1 cellular context compared by ENCODE assay signal in the genomic region with DNA sequence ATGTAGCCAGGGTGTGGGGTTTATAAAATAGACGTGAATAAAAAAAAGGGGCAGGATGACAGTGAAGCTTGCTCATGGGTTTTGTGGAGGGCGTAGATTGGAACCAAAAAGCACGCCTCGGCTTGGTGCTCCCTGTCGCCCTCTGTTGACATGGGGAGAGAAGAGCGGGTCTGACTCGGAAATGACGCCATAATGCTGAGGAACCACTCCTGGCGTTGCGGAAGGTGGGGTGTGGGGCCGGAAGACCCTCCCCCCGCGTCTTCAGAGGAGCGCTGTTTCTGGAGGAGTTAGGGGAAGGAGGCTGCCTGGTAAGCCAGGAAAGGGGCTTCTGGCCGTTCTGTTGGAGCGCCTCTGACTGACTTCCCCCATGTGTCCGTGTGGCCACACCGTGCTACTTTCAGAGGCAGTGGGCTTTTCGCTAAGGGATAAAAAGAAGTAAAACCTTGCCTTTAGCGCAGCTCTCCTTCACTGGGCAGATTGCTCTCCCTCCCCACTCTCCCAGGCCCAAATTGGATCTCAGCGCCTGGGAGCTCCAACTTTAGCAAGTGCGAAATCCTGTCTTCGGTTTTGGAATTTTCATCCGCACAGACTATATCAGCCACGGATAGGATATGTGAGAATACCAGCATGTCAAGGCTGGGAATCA.
TF ChIP-seq lines count a peak whose summit lies in the region.

No MANE protein-coding gene starts in this region.

TF ChIP-seq in HepG2, 621 proteins besides CTCF, POLR2A, EP300 and RAD21 (continued from another document and continues in another):
- TF ChIP-seq GATAD2A (CRISPR knock-in tag; IDR thresholded peaks at IDR 0.05) (0 out of 2 replicates have a peak, but pooled peaks have one; percentile 34), MXI1 (IDR thresholded peaks at IDR 0.05; ENCODE audit: borderline replicate concordance, low read depth, low read length) (peak; percentile 39; the same call in 1 of the 3 replicates), SIN3A (IDR thresholded peaks at IDR 0.05; ENCODE audit: borderline replicate concordance, low read depth, low read length) (peak; percentile 45; the same call in 1 of the 2 replicates), MYC (CRISPR knock-in tag; IDR thresholded peaks at IDR 0.05; ENCODE audit: borderline replicate concordance) (peak; percentile 61; the same call in 1 of the 2 replicates), THAP11 (CRISPR knock-in tag; IDR thresholded peaks at IDR 0.05) (peak; percentile 79), SRSF1 (optimal IDR thresholded peaks at IDR 0.05; ENCODE audit: low read depth, low read length) (peak; percentile 53), ZFP82 (CRISPR knock-in tag; IDR thresholded peaks at IDR 0.05; ENCODE audit: borderline replicate concordance) (no peak), MATR3 (CRISPR knock-in tag; IDR thresholded peaks at IDR 0.05) (no peak), SMC3 (IDR thresholded peaks at IDR 0.05; ENCODE audit: low read length) (peak; percentile 44), ZFY (CRISPR knock-in tag; IDR thresholded peaks at IDR 0.05) (peak; percentile 42; the same call in 1 of the 2 replicates), ZNF263 (CRISPR knock-in tag; IDR thresholded peaks at IDR 0.05) (0 out of 2 replicates have a peak, but pooled peaks have one; percentile 14), POGZ (CRISPR knock-in tag; IDR thresholded peaks at IDR 0.05) (peak; percentile 93), FOXA3 (CRISPR knock-in tag; IDR thresholded peaks at IDR 0.05) (peak; percentile 42), HDAC2 (CRISPR knock-in tag; IDR thresholded peaks at IDR 0.05) (peak; percentile 16; the same call in 1 of the 2 replicates), NFKB2 (CRISPR knock-in tag; IDR thresholded peaks at IDR 0.05; ENCODE audit: borderline replicate concordance) (peak; percentile 44; the same call in 1 of the 2 replicates), ELF1 (CRISPR knock-in tag; IDR thresholded peaks at IDR 0.05) (peak; percentile 67; the same call in 1 of the 2 replicates), TAF1 (CRISPR knock-in tag; IDR thresholded peaks at IDR 0.05) (peak; percentile 57; the same call in 1 of the 2 replicates), PPARG (CRISPR knock-in tag; conservative IDR thresholded peaks at IDR 0.05) (no peak), ETV5 (CRISPR knock-in tag; IDR thresholded peaks at IDR 0.05; ENCODE audit: borderline replicate concordance) (peak; percentile 58; the same call in 1 of the 2 replicates), RAD51 (IDR thresholded peaks at IDR 0.05; ENCODE audit: borderline replicate concordance) (no peak), PHF8 (CRISPR knock-in tag; IDR thresholded peaks at IDR 0.05) (peak; percentile 55; the same call in 1 of the 2 replicates), GABPB1 (CRISPR knock-in tag; IDR thresholded peaks at IDR 0.05) (peak; percentile 93), MLLT10 (CRISPR knock-in tag; IDR thresholded peaks at IDR 0.05) (no peak), FOSL2 (CRISPR knock-in tag; IDR thresholded peaks at IDR 0.05) (peak; percentile 43; the same call in 1 of the 2 replicates), ZNF296 (CRISPR knock-in tag; conservative IDR thresholded peaks at IDR 0.05) (no peak), HDAC1 (CRISPR knock-in tag; IDR thresholded peaks at IDR 0.05) (0 out of 2 replicates have a peak, but pooled peaks have one; percentile 18), EEA1 (CRISPR knock-in tag; IDR thresholded peaks at IDR 0.05; ENCODE audit: borderline replicate concordance) (no peak), HOXD1 (CRISPR knock-in tag; IDR thresholded peaks at IDR 0.05) (0 out of 2 replicates have a peak, but pooled peaks have one; percentile 17)
- TF ChIP-seq, protein P1, sequence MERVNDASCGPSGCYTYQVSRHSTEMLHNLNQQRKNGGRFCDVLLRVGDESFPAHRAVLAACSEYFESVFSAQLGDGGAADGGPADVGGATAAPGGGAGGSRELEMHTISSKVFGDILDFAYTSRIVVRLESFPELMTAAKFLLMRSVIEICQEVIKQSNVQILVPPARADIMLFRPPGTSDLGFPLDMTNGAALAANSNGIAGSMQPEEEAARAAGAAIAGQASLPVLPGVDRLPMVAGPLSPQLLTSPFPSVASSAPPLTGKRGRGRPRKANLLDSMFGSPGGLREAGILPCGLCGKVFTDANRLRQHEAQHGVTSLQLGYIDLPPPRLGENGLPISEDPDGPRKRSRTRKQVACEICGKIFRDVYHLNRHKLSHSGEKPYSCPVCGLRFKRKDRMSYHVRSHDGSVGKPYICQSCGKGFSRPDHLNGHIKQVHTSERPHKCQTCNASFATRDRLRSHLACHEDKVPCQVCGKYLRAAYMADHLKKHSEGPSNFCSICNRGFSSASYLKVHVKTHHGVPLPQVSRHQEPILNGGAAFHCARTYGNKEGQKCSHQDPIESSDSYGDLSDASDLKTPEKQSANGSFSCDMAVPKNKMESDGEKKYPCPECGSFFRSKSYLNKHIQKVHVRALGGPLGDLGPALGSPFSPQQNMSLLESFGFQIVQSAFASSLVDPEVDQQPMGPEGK (CRISPR knock-in tag; IDR thresholded peaks at IDR 0.05): peak; percentile 55
- TF ChIP-seq, protein P2, sequence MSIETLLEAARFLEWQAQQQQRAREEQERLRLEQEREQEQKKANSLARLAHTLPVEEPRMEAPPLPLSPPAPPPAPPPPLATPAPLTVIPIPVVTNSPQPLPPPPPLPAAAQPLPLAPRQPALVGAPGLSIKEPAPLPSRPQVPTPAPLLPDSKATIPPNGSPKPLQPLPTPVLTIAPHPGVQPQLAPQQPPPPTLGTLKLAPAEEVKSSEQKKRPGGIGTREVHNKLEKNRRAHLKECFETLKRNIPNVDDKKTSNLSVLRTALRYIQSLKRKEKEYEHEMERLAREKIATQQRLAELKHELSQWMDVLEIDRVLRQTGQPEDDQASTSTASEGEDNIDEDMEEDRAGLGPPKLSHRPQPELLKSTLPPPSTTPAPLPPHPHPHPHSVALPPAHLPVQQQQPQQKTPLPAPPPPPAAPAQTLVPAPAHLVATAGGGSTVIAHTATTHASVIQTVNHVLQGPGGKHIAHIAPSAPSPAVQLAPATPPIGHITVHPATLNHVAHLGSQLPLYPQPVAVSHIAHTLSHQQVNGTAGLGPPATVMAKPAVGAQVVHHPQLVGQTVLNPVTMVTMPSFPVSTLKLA (IDR thresholded peaks at IDR 0.05): no peak
- TF ChIP-seq, protein P3, sequence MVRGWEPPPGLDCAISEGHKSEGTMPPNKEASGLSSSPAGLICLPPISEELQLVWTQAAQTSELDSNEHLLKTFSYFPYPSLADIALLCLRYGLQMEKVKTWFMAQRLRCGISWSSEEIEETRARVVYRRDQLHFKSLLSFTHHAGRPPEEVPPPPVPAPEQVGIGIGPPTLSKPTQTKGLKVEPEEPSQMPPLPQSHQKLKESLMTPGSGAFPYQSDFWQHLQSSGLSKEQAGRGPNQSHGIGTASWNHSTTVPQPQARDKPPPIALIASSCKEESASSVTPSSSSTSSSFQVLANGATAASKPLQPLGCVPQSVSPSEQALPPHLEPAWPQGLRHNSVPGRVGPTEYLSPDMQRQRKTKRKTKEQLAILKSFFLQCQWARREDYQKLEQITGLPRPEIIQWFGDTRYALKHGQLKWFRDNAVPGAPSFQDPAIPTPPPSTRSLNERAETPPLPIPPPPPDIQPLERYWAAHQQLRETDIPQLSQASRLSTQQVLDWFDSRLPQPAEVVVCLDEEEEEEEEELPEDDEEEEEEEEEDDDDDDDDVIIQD (CRISPR knock-in tag; IDR thresholded peaks at IDR 0.05; ENCODE audit: low read depth): peak; percentile 82; the same call in 1 of the 2 replicates
- TF ChIP-seq, protein P4, sequence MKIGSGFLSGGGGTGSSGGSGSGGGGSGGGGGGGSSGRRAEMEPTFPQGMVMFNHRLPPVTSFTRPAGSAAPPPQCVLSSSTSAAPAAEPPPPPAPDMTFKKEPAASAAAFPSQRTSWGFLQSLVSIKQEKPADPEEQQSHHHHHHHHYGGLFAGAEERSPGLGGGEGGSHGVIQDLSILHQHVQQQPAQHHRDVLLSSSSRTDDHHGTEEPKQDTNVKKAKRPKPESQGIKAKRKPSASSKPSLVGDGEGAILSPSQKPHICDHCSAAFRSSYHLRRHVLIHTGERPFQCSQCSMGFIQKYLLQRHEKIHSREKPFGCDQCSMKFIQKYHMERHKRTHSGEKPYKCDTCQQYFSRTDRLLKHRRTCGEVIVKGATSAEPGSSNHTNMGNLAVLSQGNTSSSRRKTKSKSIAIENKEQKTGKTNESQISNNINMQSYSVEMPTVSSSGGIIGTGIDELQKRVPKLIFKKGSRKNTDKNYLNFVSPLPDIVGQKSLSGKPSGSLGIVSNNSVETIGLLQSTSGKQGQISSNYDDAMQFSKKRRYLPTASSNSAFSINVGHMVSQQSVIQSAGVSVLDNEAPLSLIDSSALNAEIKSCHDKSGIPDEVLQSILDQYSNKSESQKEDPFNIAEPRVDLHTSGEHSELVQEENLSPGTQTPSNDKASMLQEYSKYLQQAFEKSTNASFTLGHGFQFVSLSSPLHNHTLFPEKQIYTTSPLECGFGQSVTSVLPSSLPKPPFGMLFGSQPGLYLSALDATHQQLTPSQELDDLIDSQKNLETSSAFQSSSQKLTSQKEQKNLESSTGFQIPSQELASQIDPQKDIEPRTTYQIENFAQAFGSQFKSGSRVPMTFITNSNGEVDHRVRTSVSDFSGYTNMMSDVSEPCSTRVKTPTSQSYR (CRISPR knock-in tag; IDR thresholded peaks at IDR 0.05; ENCODE audit: borderline replicate concordance): peak; percentile 41; the same call in 1 of the 2 replicates
- TF ChIP-seq, protein P5, sequence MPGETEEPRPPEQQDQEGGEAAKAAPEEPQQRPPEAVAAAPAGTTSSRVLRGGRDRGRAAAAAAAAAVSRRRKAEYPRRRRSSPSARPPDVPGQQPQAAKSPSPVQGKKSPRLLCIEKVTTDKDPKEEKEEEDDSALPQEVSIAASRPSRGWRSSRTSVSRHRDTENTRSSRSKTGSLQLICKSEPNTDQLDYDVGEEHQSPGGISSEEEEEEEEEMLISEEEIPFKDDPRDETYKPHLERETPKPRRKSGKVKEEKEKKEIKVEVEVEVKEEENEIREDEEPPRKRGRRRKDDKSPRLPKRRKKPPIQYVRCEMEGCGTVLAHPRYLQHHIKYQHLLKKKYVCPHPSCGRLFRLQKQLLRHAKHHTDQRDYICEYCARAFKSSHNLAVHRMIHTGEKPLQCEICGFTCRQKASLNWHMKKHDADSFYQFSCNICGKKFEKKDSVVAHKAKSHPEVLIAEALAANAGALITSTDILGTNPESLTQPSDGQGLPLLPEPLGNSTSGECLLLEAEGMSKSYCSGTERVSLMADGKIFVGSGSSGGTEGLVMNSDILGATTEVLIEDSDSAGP (CRISPR knock-in tag; IDR thresholded peaks at IDR 0.05; ENCODE audit: borderline replicate concordance): peak; percentile 44; the same call in 1 of the 2 replicates
- TF ChIP-seq, protein P6, sequence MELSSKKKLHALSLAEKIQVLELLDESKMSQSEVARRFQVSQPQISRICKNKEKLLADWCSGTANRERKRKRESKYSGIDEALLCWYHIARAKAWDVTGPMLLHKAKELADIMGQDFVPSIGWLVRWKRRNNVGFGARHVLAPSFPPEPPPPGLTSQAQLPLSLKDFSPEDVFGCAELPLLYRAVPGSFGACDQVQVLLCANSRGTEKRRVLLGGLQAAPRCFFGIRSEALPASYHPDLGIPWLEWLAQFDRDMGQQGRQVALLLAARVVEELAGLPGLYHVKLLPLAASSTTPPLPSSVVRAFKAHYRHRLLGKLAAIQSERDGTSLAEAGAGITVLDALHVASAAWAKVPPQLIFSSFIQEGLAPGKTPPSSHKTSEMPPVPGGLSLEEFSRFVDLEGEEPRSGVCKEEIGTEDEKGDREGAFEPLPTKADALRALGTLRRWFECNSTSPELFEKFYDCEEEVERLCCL (CRISPR knock-in tag; IDR thresholded peaks at IDR 0.05; ENCODE audit: borderline replicate concordance): no peak
- TF ChIP-seq, protein P7, sequence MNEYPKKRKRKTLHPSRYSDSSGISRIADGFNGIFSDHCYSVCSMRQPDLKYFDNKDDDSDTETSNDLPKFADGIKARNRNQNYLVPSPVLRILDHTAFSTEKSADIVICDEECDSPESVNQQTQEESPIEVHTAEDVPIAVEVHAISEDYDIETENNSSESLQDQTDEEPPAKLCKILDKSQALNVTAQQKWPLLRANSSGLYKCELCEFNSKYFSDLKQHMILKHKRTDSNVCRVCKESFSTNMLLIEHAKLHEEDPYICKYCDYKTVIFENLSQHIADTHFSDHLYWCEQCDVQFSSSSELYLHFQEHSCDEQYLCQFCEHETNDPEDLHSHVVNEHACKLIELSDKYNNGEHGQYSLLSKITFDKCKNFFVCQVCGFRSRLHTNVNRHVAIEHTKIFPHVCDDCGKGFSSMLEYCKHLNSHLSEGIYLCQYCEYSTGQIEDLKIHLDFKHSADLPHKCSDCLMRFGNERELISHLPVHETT (CRISPR knock-in tag; conservative IDR thresholded peaks at IDR 0.05): no peak
- TF ChIP-seq, protein P8, sequence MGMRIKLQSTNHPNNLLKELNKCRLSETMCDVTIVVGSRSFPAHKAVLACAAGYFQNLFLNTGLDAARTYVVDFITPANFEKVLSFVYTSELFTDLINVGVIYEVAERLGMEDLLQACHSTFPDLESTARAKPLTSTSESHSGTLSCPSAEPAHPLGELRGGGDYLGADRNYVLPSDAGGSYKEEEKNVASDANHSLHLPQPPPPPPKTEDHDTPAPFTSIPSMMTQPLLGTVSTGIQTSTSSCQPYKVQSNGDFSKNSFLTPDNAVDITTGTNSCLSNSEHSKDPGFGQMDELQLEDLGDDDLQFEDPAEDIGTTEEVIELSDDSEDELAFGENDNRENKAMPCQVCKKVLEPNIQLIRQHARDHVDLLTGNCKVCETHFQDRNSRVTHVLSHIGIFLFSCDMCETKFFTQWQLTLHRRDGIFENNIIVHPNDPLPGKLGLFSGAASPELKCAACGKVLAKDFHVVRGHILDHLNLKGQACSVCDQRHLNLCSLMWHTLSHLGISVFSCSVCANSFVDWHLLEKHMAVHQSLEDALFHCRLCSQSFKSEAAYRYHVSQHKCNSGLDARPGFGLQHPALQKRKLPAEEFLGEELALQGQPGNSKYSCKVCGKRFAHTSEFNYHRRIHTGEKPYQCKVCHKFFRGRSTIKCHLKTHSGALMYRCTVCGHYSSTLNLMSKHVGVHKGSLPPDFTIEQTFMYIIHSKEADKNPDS (CRISPR knock-in tag; IDR thresholded peaks at IDR 0.05): no peak
